In genomic region chr18:13451661-13452447, GRCh38 we compare ENCODE assay signal across 12 cellular contexts.
A peak's percentile ranks its signal among the peaks of the same experiment; 100 is the strongest.
DNase-seq lines count a peak whose midpoint lies in the region; ATAC-seq and TF ChIP-seq lines count a peak whose summit lies in the region.
"Had no signal": no experiment of that assay in that cellular context is flagged by ENCODE, and none has a peak within 500 bp of the region (broad histone marks: within the 10 kb centered on the region; RNA-seq: fewer than 3 reads in every experiment).

No MANE protein-coding gene starts in this region.

- ATAC-seq in DND-41 (ENCODE audit: insufficient read depth, low read depth), result no peak
- no peak for ATAC-seq in HG03196 (IDR thresholded peaks at IDR 0.05; ENCODE audit: unreplicated experiment)
- ATAC-seq in HG02840 (IDR thresholded peaks at IDR 0.05; ENCODE audit: low FRiP score, unreplicated experiment), result no peak
- ATAC-seq: natural killer cell had no signal

- TF ChIP-seq CTCF in DND-41 (IDR thresholded peaks at IDR 0.05; ENCODE audit: borderline replicate concordance, extremely low read depth, low read length, poor library complexity, severe bottlenecking) (no peak), neural progenitor cell (IDR thresholded peaks at IDR 0.05) (no peak)

- H3K4me1 ChIP-seq in DND-41 (ENCODE audit: insufficient read depth, low read length) (peaks cover 99% of the 10 kb centered on the region), neural progenitor cell (peaks cover 21% of the 10 kb centered on the region)
- H3K4me1 ChIP-seq: HAP-1 had no signal

- no peak overlapping the region for H3K4me3 Mint-ChIP-seq in neural progenitor cell
- H3K4me3 Mint-ChIP-seq: natural killer cell had no signal

- H3F3A ChIP-seq in neural progenitor cell (ENCODE audit: low read depth), result peaks cover 11% of the 10 kb centered on the region

- H3K36me3 Mint-ChIP-seq in neural progenitor cell, result no peaks in the 10 kb centered on the region
- H3K36me3 Mint-ChIP-seq: natural killer cell had no signal

- H3K27me3 Mint-ChIP-seq in neural progenitor cell (ENCODE audit: insufficient read depth, low read depth), result peaks cover 11% of the 10 kb centered on the region

- H3K79me2 ChIP-seq in DND-41 (ENCODE audit: insufficient read depth, low read length) (peaks cover 100% of the 10 kb centered on the region), neural progenitor cell (ENCODE audit: low read depth) (no peaks in the 10 kb centered on the region)

- H3K9me3 ChIP-seq in DND-41 (ENCODE audit: insufficient read depth, low read length, severe bottlenecking) (no peaks in the 10 kb centered on the region), neural progenitor cell (ENCODE audit: low read depth) (no peaks in the 10 kb centered on the region)
- H3K9me3 ChIP-seq: HAP-1, spleen had no signal

- H3K27me3 ChIP-seq in DND-41 (ENCODE audit: insufficient read depth, low read length, poor library complexity), result no peaks in the 10 kb centered on the region
- H3K27me3 ChIP-seq in neural progenitor cell, result peaks cover 78% of the 10 kb centered on the region

- peak; percentile 4 for DNase-seq in DND-41
- DNase-seq in NOMO-1 treated with dmso at 0.1 percent for 144 hours (lab: John Stamatoyannopoulos, UW; ENCODE audit: unreplicated experiment), result peak; percentile 81
- DNase-seq in neural progenitor cell (ENCODE audit: low spot score), result peak; percentile 37
- no peak for DNase-seq in kidney tubule cell (ENCODE audit: low spot score)
- DNase-seq in NCI-H526 (lab: John Stamatoyannopoulos, UW), result no peak
- DNase-seq: natural killer cell, NCI-H2107, spleen had no signal

- no peak overlapping the region for H3K27ac Mint-ChIP-seq in neural progenitor cell
- H3K27ac Mint-ChIP-seq: natural killer cell had no signal

- no peaks in the 10 kb centered on the region for H3K9me3 Mint-ChIP-seq in neural progenitor cell
- H3K9me3 Mint-ChIP-seq: natural killer cell had no signal

- H3K4me2 ChIP-seq in DND-41 (ENCODE audit: insufficient read depth, low read length) (peak overlapping the region; percentile 12; the same call in 1 of the 2 replicates), neural progenitor cell (peak overlapping the region; percentile 3)

- 0 out of 2 replicates have a peak overlapping the region, but pooled peaks have one; percentile 13 for H3K9ac ChIP-seq in DND-41 (ENCODE audit: low read depth, low read length)
- no peak overlapping the region for H3K9ac ChIP-seq in neural progenitor cell

- H4K20me1 ChIP-seq in DND-41 (ENCODE audit: insufficient read depth, low read length) (peaks cover 81% of the 10 kb centered on the region), neural progenitor cell (ENCODE audit: low read depth) (peaks cover 7% of the 10 kb centered on the region)

- H3K4me3 ChIP-seq in DND-41 (ENCODE audit: low read depth in 1 of 2, low read length in 2 of 2) (no peak overlapping the region), neural progenitor cell (no peak overlapping the region)
- H3K4me3 ChIP-seq: HAP-1, spleen had no signal

- peaks cover 37% of the 10 kb centered on the region for H3K4me1 Mint-ChIP-seq in neural progenitor cell

- no peak overlapping the region for H2AFZ ChIP-seq in DND-41 (ENCODE audit: low read depth, low read length)
- no peak overlapping the region for H2AFZ ChIP-seq in neural progenitor cell (replicated peaks)

- H3K36me3 ChIP-seq in DND-41 (ENCODE audit: insufficient read depth, low read length), result peaks cover 67% of the 10 kb centered on the region
- no peaks in the 10 kb centered on the region for H3K36me3 ChIP-seq in neural progenitor cell
- H3K36me3 ChIP-seq: HAP-1, spleen had no signal

- peak overlapping the region; percentile 63 for H3K27ac ChIP-seq in DND-41 (ENCODE audit: low read length)
- peak overlapping the region; percentile 19 for H3K27ac ChIP-seq in cingulate gyrus (ENCODE audit: low read depth, low read length)
- no peak overlapping the region for H3K27ac ChIP-seq in neural progenitor cell

Comparison
In these comparisons a context has a peak if more than half of its experiments do, and no peak if none do; other contexts are left out.
1. DNase-seq: peak in DND-41 (single experiment), NOMO-1 treated with dmso at 0.1 percent for 144 hours (single experiment) and neural progenitor cell (single experiment); none in kidney tubule cell (single experiment) and NCI-H526 (0 of 2).